ENCODE assay signal across 1 cellular context in genomic region chr16:89061590-89062380, GRCh38.
TF ChIP-seq lines count a peak whose summit lies in the region.

No MANE protein-coding gene starts in this region.

TF ChIP-seq in GM23338, 12 proteins besides CTCF, POLR2A, EP300 and RAD21 (continued from another document):
- TF ChIP-seq REST (IDR thresholded peaks at IDR 0.05; ENCODE audit: unreplicated experiment) (no peak), ZNF462 (CRISPR knock-in tag; IDR thresholded peaks at IDR 0.05) (no peak), STAT1 (IDR thresholded peaks at IDR 0.05; ENCODE audit: unreplicated experiment) (no peak), EZH2 (IDR thresholded peaks at IDR 0.05; ENCODE audit: low read depth, unreplicated experiment) (no peak), ETS1 (IDR thresholded peaks at IDR 0.05) (no peak), POLR2AphosphoS5 (IDR thresholded peaks at IDR 0.05; ENCODE audit: low read depth) (no peak), NANOG (IDR thresholded peaks at IDR 0.05; ENCODE audit: borderline replicate concordance) (no peak), ZNF114 (CRISPR knock-in tag; IDR thresholded peaks at IDR 0.05) (no peak)
